ENCODE assay signal across 17 cellular contexts in genomic region chr2:159933040-159933726, GRCh38. TPM values are rescaled to one million over a fixed set of nuclear protein-coding genes. Genes with fewer than 3 reads are reported as not detected.
A peak's percentile ranks its signal among the peaks of the same experiment; 100 is the strongest.
DNase-seq lines count a peak whose midpoint lies in the region; ATAC-seq and TF ChIP-seq lines count a peak whose summit lies in the region.
"Had no signal": no experiment of that assay in that cellular context is flagged by ENCODE, and none has a peak within 500 bp of the region (broad histone marks: within the 10 kb centered on the region; RNA-seq: fewer than 3 reads in every experiment).

No MANE protein-coding gene starts in this region.

- WGBS in testis, 2 donors: 89% methylated on average over 2 of the region's 2 CpGs

- H3K4me3 ChIP-seq in DOHH2 (ENCODE audit: low read length) (peak overlapping the region; percentile 67), adipocyte (ENCODE audit: low read length) (no peak overlapping the region), testis (no peak overlapping the region)
- H3K4me3 ChIP-seq: hepatocyte, neural progenitor cell had no signal

- H3K79me2 ChIP-seq in DOHH2 (ENCODE audit: control insufficient read depth, low read length): no peaks in the 10 kb centered on the region
- H3K79me2 ChIP-seq: hepatocyte had no signal

- no peak for TF ChIP-seq POLR2A in testis (IDR thresholded peaks at IDR 0.05)

- DNase-seq in adipocyte (ENCODE audit: low read depth) (no peak), NCI-H1092 treated with DMSO at 0.1 percent for 48 hours (lab: John Stamatoyannopoulos, UW) (no peak), testis (no peak)
- no peak for DNase-seq in activated effector memory CD4-positive, alpha-beta T cell treated with anti-CD3 and anti-CD28 coated beads, Interleukin-2, amount 50 U/mL, for 16 hours
- DNase-seq: activated CD4-positive, alpha-beta T cell treated with anti-CD3 and anti-CD28 coated beads, Interleukin-2, amount 50 U/mL, for 48 hours; activated naive CD8-positive, alpha-beta T cell treated with anti-CD3 and anti-CD28 coated beads for 36 hours; activated T-cell treated with anti-CD3 and anti-CD28 coated beads, Interleukin-2, amount 50 U/mL, for 4 hours; kidney; NCI-H1092; NCI-H2171; T-cell had no signal

- no peaks in the 10 kb centered on the region for H3K9me2 ChIP-seq in DOHH2 (replicated peaks; ENCODE audit: control insufficient read depth, low read length)

- ATAC-seq in GM19467 (IDR thresholded peaks at IDR 0.05; ENCODE audit: unreplicated experiment) (peak; percentile 41), HG03354 (IDR thresholded peaks at IDR 0.05; ENCODE audit: poor library complexity, severe bottlenecking, unreplicated experiment) (peak; percentile 67), GM21619 (IDR thresholded peaks at IDR 0.05; ENCODE audit: unreplicated experiment) (no peak)
- ATAC-seq: activated T-cell treated with anti-CD3 and anti-CD28 coated beads, Interleukin-2, amount 50 U/mL, for 4 hours; T-cell had no signal

- H3K27me3 ChIP-seq in DOHH2 (ENCODE audit: control insufficient read depth, low read length): no peaks in the 10 kb centered on the region
- H3K27me3 ChIP-seq in adipocyte (replicated peaks; ENCODE audit: control insufficient read depth, insufficient read depth, low read length): no peaks in the 10 kb centered on the region
- no peaks in the 10 kb centered on the region for H3K27me3 ChIP-seq in testis
- H3K27me3 ChIP-seq: hepatocyte, neural progenitor cell had no signal

- H3K9ac ChIP-seq in adipocyte (ENCODE audit: low read length): peak overlapping the region; percentile 46
- H3K9ac ChIP-seq: neural progenitor cell had no signal

- TF ChIP-seq CTCF in DOHH2 (IDR thresholded peaks at IDR 0.05; ENCODE audit: low read depth, low read length, poor library complexity, severe bottlenecking) (no peak), testis (IDR thresholded peaks at IDR 0.05) (no peak)

- H3K27ac ChIP-seq in DOHH2 (ENCODE audit: low read depth, low read length): peak overlapping the region; percentile 83
- H3K27ac ChIP-seq in testis: no peak overlapping the region
- H3K27ac ChIP-seq: hepatocyte, neural progenitor cell had no signal

- H3K4me1 ChIP-seq in DOHH2 (ENCODE audit: control insufficient read depth, low read length) (peaks cover 47% of the 10 kb centered on the region), adipocyte (ENCODE audit: control insufficient read depth, insufficient read depth, low read length) (peaks cover 13% of the 10 kb centered on the region), testis (peaks cover 2% of the 10 kb centered on the region)
- H3K4me1 ChIP-seq: neural progenitor cell had no signal

- H3K36me3 ChIP-seq in DOHH2 (ENCODE audit: control insufficient read depth, low read length): no peaks in the 10 kb centered on the region
- no peaks in the 10 kb centered on the region for H3K36me3 ChIP-seq in adipocyte (ENCODE audit: control insufficient read depth, insufficient read depth, low read length, severe bottlenecking)
- H3K36me3 ChIP-seq in testis (ENCODE audit: low read depth, missing control alignments): no peaks in the 10 kb centered on the region
- H3K36me3 ChIP-seq: neural progenitor cell had no signal

- H3K4me2 ChIP-seq in DOHH2 (ENCODE audit: low read length): peak overlapping the region; percentile 88
- H3K4me2 ChIP-seq: hepatocyte, neural progenitor cell had no signal

- peaks cover under 1% of the 10 kb centered on the region; the same call in 1 of the 2 replicates for H3K9me3 ChIP-seq in DOHH2 (ENCODE audit: control insufficient read depth, insufficient read depth, low read length)
- H3K9me3 ChIP-seq in adipocyte (ENCODE audit: control insufficient read depth, low read length): no peaks in the 10 kb centered on the region
- H3K9me3 ChIP-seq in testis: no peaks in the 10 kb centered on the region

- intact Hi-C loops in testis (cut with DNase I; ENCODE audit: low total_unique reads): no loop called here

- H3F3A ChIP-seq in DOHH2 (ENCODE audit: control insufficient read depth, insufficient read depth): no peaks in the 10 kb centered on the region; the same call in 1 of the 2 replicates

- no peaks in the 10 kb centered on the region for H4K20me1 ChIP-seq in DOHH2 (ENCODE audit: control insufficient read depth, insufficient read depth, low read depth, low read length)

RNA-seq across cellular contexts. Expression of gene LY75, which starts 28.6 kb away (rescaled TPM):
- 1 to 10 TPM in 1 of 2 donors, under 1 TPM in 1; 0.63 to 1.5 TPM for total RNA-seq in testis
- 1.8 TPM for polyA plus RNA-seq in testis (ENCODE audit: insufficient read depth, low read depth, low replicate concordance)
